8 cellular contexts compared by ENCODE assay signal in the genomic region with DNA sequence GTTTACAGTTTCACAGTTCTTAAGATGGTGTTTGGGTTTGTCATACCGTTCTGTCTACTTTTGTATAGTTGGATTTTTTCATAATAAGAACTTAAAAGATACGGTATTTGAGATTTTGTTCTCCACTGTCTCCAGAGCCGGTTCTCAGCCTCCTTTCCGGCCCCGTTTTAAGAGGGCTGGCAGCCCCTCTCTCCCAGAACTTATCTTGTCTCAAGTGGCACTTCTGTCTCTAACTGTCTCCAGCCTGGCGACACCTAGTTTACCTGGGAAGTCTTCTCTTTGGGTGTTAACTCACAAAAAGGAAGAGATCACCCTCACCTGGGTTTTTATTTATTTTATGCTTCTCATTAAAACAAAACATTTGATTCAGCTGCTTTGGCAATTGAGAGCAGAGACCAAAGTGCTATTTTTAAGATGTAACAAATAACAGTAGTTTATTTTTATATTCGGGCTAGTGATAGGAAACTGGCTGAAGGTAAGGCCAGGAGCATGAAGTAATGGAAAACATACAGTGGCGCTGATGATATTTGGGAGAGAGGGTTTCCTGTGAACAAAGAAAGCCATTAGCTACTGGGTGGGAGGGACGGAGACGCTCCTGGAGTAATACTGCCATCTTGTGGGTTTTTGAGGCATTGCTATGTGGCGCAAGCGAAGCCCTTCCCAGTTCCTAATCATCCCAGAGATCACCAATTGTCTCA. TPM values are rescaled to one million over a fixed set of nuclear protein-coding genes. Genes with fewer than 3 reads are reported as not detected.
DNase-seq lines count a peak whose midpoint lies in the region; ATAC-seq, FAIRE-seq and TF ChIP-seq lines count a peak whose summit lies in the region.

No MANE protein-coding gene starts in this region.

- no peaks in the 10 kb centered on the region for H3K27me3 ChIP-seq in GM23338 (ENCODE audit: insufficient read depth)
- no peaks in the 10 kb centered on the region for H3K27me3 ChIP-seq in RWPE2 (ENCODE audit: insufficient read depth, poor library complexity, severe bottlenecking)
- H3K27me3 ChIP-seq in transverse colon: no peaks in the 10 kb centered on the region

- H3K27ac ChIP-seq in GM23338 (ENCODE audit: low read depth) (no peak overlapping the region; the same call in 1 of the 2 replicates), RWPE2 (ENCODE audit: poor library complexity, severe bottlenecking) (no peak overlapping the region), transverse colon (peak overlapping the region in 2 of 4 donors; percentile 4 to 20)

- H3K4me3 Mint-ChIP-seq in GM23338: no peak overlapping the region
- H3K4me3 Mint-ChIP-seq in osteocyte (ENCODE audit: unreplicated experiment): peak overlapping the region; percentile 44

- no peaks in the 10 kb centered on the region for H4K20me1 ChIP-seq in GM23338 (replicated peaks; ENCODE audit: insufficient read depth)

- H3K27ac Mint-ChIP-seq in GM23338 (peak overlapping the region; percentile 88), osteocyte (ENCODE audit: unreplicated experiment) (peak overlapping the region; percentile 7)

- H3K4me1 ChIP-seq in GM23338 (ENCODE audit: insufficient read depth) (peaks cover 26% of the 10 kb centered on the region), RWPE2 (ENCODE audit: insufficient read depth, poor library complexity, severe bottlenecking) (no peaks in the 10 kb centered on the region), transverse colon (peaks cover 0 to 10% (median 4%) of the 10 kb centered on the region in 4 donors)

- peaks cover under 1% of the 10 kb centered on the region; the same call in 1 of the 3 replicates for H3K36me3 Mint-ChIP-seq in GM23338 (ENCODE audit: low read depth)
- H3K36me3 Mint-ChIP-seq in osteocyte (ENCODE audit: unreplicated experiment): no peaks in the 10 kb centered on the region

- H3K36me3 ChIP-seq in GM23338 (ENCODE audit: insufficient read depth) (no peaks in the 10 kb centered on the region; the same call in 1 of the 2 replicates), RWPE2 (ENCODE audit: low read depth) (no peaks in the 10 kb centered on the region), transverse colon (no peaks in the 10 kb centered on the region)

- peak overlapping the region; percentile 12; the same call in 1 of the 2 replicates for H2AFZ ChIP-seq in GM23338

- no peak for TF ChIP-seq POLR2A in transverse colon (IDR thresholded peaks at IDR 0.05)

- DNase-seq in GM23338 (ENCODE audit: low spot score) (peak; percentile 89), RWPE2 (ENCODE audit: low spot score) (no peak), germinal center (ENCODE audit: low spot score) (peak; percentile 78), osteocyte (ENCODE audit: extremely low spot score, unreplicated experiment) (peak; percentile 88), transverse colon (peak; percentile 75)
- peak; percentile 51 for DNase-seq in activated gamma-delta T cell treated with anti-CD3 and anti-CD28 coated beads, Interleukin-2, amount 50 U/mL, for 16 hours (ENCODE audit: low read depth)

- H3K9me3 Mint-ChIP-seq in GM23338 (no peaks in the 10 kb centered on the region), osteocyte (ENCODE audit: unreplicated experiment) (no peaks in the 10 kb centered on the region)

- intact Hi-C loops in transverse colon (cut with DNase I; ENCODE audit: low total_unique reads): no loop called here

- H3K4me3 ChIP-seq in GM23338: no peak overlapping the region
- H3K4me3 ChIP-seq in RWPE2 (ENCODE audit: severe bottlenecking): no peak overlapping the region
- H3K4me3 ChIP-seq in transverse colon: peak overlapping the region in 1 of 4 donors; percentile 29

- TF ChIP-seq CTCF in GM23338 (conservative IDR thresholded peaks at IDR 0.05; ENCODE audit: low read depth in 2 of 2) (peak; percentile 94 to 98), LNCAP (IDR thresholded peaks at IDR 0.05) (peak; percentile 90), RWPE2 (IDR thresholded peaks at IDR 0.05; ENCODE audit: poor library complexity, severe bottlenecking) (peak; percentile 96), osteocyte (IDR thresholded peaks at IDR 0.05) (peak; percentile 96), transverse colon (IDR thresholded peaks at IDR 0.05) (peak; percentile 89 to 96 (median 92))

- WGBS in transverse colon (ENCODE audit: low coverage in 1 of 2), 2 donors: 29 to 35% methylated on average over 11 to 12 of the region's 12 CpGs

- 0 out of 2 replicates have a peak, but pooled peaks cover 4% of the 10 kb centered on the region for H3K9me2 ChIP-seq in GM23338 (ENCODE audit: insufficient read depth)

- in situ Hi-C loops in transverse colon (cut with MboI; ENCODE audit: low pct_ligation_motif_present in 1 of 4, low pct_unique_long_range_greater_than_20kb in 1 of 4, low sequenced_read_pairs in 3 of 4): loop anchor here in 1 of 4 donors (25.0 kb wide), 1 partner anchor 370 kb away; no protein-coding TSS in a partner anchor

- ATAC-seq in GM23338 (peak; percentile 92), RWPE2 (ENCODE audit: low read depth) (peak; percentile 85)

- no peak for TF ChIP-seq EP300 in transverse colon (IDR thresholded peaks at IDR 0.05; ENCODE audit: low read depth)

- H3K9me3 ChIP-seq in RWPE2 (ENCODE audit: severe bottlenecking): no peaks in the 10 kb centered on the region
- no peaks in the 10 kb centered on the region for H3K9me3 ChIP-seq in transverse colon

- no peak overlapping the region for H3K4me2 ChIP-seq in GM23338

- H3K27me3 Mint-ChIP-seq in GM23338 (ENCODE audit: insufficient read depth, low read depth, poor library complexity) (peaks cover 7% of the 10 kb centered on the region), osteocyte (ENCODE audit: unreplicated experiment) (peaks cover 4% of the 10 kb centered on the region)

- H3K4me1 Mint-ChIP-seq in GM23338: peaks cover 28% of the 10 kb centered on the region
- peaks cover 8% of the 10 kb centered on the region for H3K4me1 Mint-ChIP-seq in osteocyte (ENCODE audit: unreplicated experiment)

- H3F3A ChIP-seq in GM23338 (replicated peaks; ENCODE audit: low read depth): no peaks in the 10 kb centered on the region

- peak; percentile 92 for FAIRE-seq in G401.6 (lab: Jason Lieb, UNC)

- H3K79me2 ChIP-seq in GM23338 (replicated peaks; ENCODE audit: insufficient read depth): no peaks in the 10 kb centered on the region

TF ChIP-seq in GM23338, 12 proteins besides CTCF, POLR2A, EP300 and RAD21:
- TF ChIP-seq, protein P1, sequence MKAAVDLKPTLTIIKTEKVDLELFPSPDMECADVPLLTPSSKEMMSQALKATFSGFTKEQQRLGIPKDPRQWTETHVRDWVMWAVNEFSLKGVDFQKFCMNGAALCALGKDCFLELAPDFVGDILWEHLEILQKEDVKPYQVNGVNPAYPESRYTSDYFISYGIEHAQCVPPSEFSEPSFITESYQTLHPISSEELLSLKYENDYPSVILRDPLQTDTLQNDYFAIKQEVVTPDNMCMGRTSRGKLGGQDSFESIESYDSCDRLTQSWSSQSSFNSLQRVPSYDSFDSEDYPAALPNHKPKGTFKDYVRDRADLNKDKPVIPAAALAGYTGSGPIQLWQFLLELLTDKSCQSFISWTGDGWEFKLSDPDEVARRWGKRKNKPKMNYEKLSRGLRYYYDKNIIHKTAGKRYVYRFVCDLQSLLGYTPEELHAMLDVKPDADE (IDR thresholded peaks at IDR 0.05): 0 out of 2 replicates have a peak, but pooled peaks have one; percentile 29
- no peak for TF ChIP-seq EZH2phosphoT487 (IDR thresholded peaks at IDR 0.05; ENCODE audit: unreplicated experiment)
- TF ChIP-seq POLR2AphosphoS5 (IDR thresholded peaks at IDR 0.05; ENCODE audit: low read depth): no peak

RNA-seq across cellular contexts. Expression of gene ACER2, which starts 48.3 kb away (rescaled TPM):
- 11.6 and 14.6 TPM in 2 replicates for total RNA-seq in GM23338 (2014; rRNA removed; shearing (Covaris generic))
- 0.87 and 1.3 TPM in 2 replicates for polyA plus RNA-seq in GM23338 (2016; fragmentation: Nextera tagmentation; extraction: Ambion mirVana)
- total RNA-seq in osteocyte: 0.52 and 0.70 TPM in 2 replicates
- 10 to 100 TPM in 2 of 4 donors, 1 to 10 TPM in 2; 2.8 to 13.2 (median 9.3) TPM for total RNA-seq in transverse colon
